Comparison of ENCODE assay signal across 8 cellular contexts in the genomic region with DNA sequence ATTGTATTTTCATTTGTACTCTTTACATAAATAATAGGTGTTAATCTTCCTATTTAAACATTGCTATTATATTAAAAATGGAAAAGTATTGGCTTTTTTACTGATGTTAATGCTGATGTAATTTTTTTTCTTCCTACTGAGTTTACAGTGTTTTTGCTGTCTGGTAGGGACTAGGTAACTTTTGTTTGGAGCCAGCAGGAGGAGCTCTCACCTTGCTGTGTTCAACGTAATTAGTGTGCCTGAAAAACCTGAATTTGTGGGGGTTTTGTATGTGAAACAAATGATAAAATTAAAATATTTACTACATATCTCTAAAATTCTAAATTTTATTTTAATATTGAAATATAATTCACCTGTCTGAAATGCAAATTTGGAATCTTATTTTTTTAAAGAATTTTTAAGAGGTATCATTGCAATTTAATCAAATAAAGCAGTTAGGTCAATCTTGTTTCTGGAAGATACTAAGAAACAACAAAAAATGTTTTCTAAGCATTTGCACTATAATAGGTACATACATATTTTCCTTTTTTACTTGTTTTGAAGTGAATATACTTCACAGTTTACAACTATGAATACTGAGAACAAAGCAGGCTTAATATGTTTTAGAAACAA.
DNase-seq lines count a peak whose midpoint lies in the region; ATAC-seq lines count a peak whose summit lies in the region.

No MANE protein-coding gene starts in this region.

- ATAC-seq in HG02885 (IDR thresholded peaks at IDR 0.05; ENCODE audit: poor library complexity, unreplicated experiment) (peak; percentile 81), GM18873 (IDR thresholded peaks at IDR 0.05; ENCODE audit: low FRiP score, unreplicated experiment) (no peak), GM18861 (IDR thresholded peaks at IDR 0.05; ENCODE audit: unreplicated experiment) (no peak)

- DNase-seq in SIG-M5 treated with dmso at 0.1 percent for 504 hours (lab: John Stamatoyannopoulos, UW; ENCODE audit: unreplicated experiment) (peak; percentile 56), SIG-M5 (lab: John Stamatoyannopoulos, UW) (no peak), NCI-H2196 (lab: John Stamatoyannopoulos, UW; ENCODE audit: unreplicated experiment) (peak; percentile 15), amniotic epithelial cell (ENCODE audit: low read depth) (peak; percentile 53), left kidney (ENCODE audit: low read depth, low spot score) (peak; percentile 74)
